In the genomic region with DNA sequence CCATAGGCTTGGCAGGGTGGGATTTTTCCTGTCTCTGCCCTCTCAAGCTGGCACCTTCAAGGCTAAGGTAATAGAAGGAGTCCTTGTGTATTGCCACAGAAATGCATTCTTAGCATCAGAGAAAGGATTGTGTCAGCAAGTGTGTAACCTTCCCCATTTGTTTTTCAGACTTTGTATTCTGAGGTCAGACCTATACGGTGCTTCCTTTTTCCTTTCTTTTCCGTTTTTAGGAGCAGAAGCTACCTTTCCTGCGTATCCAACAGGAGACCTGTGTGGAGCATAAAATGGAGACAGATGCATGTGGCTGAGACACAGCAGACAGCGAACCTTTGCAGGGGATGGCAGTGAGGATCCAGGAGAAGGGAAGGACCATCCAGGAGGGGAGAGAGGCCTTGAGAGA, we compare ENCODE assay signal across 1 cellular context.
TF ChIP-seq lines count a peak whose summit lies in the region.

No MANE protein-coding gene starts in this region.

TF ChIP-seq in K562, 482 proteins besides CTCF, POLR2A, EP300 and RAD21 (continued from another document and continues in another):
- TF ChIP-seq, protein P1, sequence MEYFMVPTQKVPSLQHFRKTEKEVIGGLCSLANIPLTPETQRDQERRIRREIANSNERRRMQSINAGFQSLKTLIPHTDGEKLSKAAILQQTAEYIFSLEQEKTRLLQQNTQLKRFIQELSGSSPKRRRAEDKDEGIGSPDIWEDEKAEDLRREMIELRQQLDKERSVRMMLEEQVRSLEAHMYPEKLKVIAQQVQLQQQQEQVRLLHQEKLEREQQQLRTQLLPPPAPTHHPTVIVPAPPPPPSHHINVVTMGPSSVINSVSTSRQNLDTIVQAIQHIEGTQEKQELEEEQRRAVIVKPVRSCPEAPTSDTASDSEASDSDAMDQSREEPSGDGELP (CRISPR knock-in tag; IDR thresholded peaks at IDR 0.05; ENCODE audit: borderline replicate concordance): no peak
- TF ChIP-seq U2AF1 (optimal IDR thresholded peaks at IDR 0.05; ENCODE audit: low read depth, low read length): no peak
- no peak for TF ChIP-seq PTRF (tag; IDR thresholded peaks at IDR 0.05)
- TF ChIP-seq YY1 (IDR thresholded peaks at IDR 0.05; ENCODE audit: borderline replicate concordance in 1 of 3, control insufficient read depth in 1 of 3, extremely low read depth in 1 of 3, insufficient read depth in 3 of 3, insufficient read length in 1 of 3, insufficient replicate concordance in 2 of 3, low read depth in 1 of 3, low read length in 2 of 3): no peak
- TF ChIP-seq MIER1 (IDR thresholded peaks at IDR 0.05; ENCODE audit: low read depth): no peak
- peak; percentile 84; the same call in 1 of the 2 replicates for TF ChIP-seq DMBX1 (CRISPR knock-in tag; IDR thresholded peaks at IDR 0.05; ENCODE audit: borderline replicate concordance)
- TF ChIP-seq KDM5B (IDR thresholded peaks at IDR 0.05; ENCODE audit: insufficient replicate concordance, low read depth, low read length): no peak
- no peak for TF ChIP-seq NCOR1 (IDR thresholded peaks at IDR 0.05)
- TF ChIP-seq MBD2 (IDR thresholded peaks at IDR 0.05; ENCODE audit: borderline replicate concordance, low read depth): no peak
- TF ChIP-seq ZNF23 (CRISPR knock-in tag; IDR thresholded peaks at IDR 0.05): 0 out of 2 replicates have a peak, but pooled peaks have one; percentile 47
- no peak for TF ChIP-seq FOXA3 (CRISPR knock-in tag; conservative IDR thresholded peaks at IDR 0.05 in 1 of 2, IDR thresholded peaks at IDR 0.05 in 1 of 2)
- TF ChIP-seq, protein P2, sequence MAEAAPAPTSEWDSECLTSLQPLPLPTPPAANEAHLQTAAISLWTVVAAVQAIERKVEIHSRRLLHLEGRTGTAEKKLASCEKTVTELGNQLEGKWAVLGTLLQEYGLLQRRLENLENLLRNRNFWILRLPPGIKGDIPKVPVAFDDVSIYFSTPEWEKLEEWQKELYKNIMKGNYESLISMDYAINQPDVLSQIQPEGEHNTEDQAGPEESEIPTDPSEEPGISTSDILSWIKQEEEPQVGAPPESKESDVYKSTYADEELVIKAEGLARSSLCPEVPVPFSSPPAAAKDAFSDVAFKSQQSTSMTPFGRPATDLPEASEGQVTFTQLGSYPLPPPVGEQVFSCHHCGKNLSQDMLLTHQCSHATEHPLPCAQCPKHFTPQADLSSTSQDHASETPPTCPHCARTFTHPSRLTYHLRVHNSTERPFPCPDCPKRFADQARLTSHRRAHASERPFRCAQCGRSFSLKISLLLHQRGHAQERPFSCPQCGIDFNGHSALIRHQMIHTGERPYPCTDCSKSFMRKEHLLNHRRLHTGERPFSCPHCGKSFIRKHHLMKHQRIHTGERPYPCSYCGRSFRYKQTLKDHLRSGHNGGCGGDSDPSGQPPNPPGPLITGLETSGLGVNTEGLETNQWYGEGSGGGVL (CRISPR knock-in tag; IDR thresholded peaks at IDR 0.05): no peak; the same call in 1 of the 2 replicates
- TF ChIP-seq ZNF551 (CRISPR knock-in tag; IDR thresholded peaks at IDR 0.05): no peak
- 0 out of 2 replicates have a peak, but pooled peaks have one; percentile 46 for TF ChIP-seq TCFL5 (CRISPR knock-in tag; conservative IDR thresholded peaks at IDR 0.05)
- peak; percentile 35 for TF ChIP-seq CXXC5 (CRISPR knock-in tag; IDR thresholded peaks at IDR 0.05)
- peak; percentile 47; the same call in 1 of the 2 replicates for TF ChIP-seq NFRKB (IDR thresholded peaks at IDR 0.05; ENCODE audit: low read depth)
- TF ChIP-seq, protein P3, sequence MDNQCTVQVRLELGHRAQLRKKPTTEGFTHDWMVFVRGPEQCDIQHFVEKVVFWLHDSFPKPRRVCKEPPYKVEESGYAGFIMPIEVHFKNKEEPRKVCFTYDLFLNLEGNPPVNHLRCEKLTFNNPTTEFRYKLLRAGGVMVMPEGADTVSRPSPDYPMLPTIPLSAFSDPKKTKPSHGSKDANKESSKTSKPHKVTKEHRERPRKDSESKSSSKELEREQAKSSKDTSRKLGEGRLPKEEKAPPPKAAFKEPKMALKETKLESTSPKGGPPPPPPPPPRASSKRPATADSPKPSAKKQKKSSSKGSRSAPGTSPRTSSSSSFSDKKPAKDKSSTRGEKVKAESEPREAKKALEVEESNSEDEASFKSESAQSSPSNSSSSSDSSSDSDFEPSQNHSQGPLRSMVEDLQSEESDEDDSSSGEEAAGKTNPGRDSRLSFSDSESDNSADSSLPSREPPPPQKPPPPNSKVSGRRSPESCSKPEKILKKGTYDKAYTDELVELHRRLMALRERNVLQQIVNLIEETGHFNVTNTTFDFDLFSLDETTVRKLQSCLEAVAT (IDR thresholded peaks at IDR 0.05): no peak
- no peak for TF ChIP-seq NR4A1 (CRISPR knock-in tag; IDR thresholded peaks at IDR 0.05)
- TF ChIP-seq NR4A1 (tag; IDR thresholded peaks at IDR 0.05): peak; percentile 77
- TF ChIP-seq, protein P4, sequence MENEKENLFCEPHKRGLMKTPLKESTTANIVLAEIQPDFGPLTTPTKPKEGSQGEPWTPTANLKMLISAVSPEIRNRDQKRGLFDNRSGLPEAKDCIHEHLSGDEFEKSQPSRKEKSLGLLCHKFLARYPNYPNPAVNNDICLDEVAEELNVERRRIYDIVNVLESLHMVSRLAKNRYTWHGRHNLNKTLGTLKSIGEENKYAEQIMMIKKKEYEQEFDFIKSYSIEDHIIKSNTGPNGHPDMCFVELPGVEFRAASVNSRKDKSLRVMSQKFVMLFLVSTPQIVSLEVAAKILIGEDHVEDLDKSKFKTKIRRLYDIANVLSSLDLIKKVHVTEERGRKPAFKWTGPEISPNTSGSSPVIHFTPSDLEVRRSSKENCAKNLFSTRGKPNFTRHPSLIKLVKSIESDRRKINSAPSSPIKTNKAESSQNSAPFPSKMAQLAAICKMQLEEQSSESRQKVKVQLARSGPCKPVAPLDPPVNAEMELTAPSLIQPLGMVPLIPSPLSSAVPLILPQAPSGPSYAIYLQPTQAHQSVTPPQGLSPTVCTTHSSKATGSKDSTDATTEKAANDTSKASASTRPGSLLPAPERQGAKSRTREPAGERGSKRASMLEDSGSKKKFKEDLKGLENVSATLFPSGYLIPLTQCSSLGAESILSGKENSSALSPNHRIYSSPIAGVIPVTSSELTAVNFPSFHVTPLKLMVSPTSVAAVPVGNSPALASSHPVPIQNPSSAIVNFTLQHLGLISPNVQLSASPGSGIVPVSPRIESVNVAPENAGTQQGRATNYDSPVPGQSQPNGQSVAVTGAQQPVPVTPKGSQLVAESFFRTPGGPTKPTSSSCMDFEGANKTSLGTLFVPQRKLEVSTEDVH (IDR thresholded peaks at IDR 0.05; ENCODE audit: low read depth, partially characterized antibody): no peak
- TF ChIP-seq TEAD1 (CRISPR knock-in tag; IDR thresholded peaks at IDR 0.05): peak in 1 of 2 experiments; percentile 48; a peak in 1 of 4 replicates
- TF ChIP-seq, protein P5, sequence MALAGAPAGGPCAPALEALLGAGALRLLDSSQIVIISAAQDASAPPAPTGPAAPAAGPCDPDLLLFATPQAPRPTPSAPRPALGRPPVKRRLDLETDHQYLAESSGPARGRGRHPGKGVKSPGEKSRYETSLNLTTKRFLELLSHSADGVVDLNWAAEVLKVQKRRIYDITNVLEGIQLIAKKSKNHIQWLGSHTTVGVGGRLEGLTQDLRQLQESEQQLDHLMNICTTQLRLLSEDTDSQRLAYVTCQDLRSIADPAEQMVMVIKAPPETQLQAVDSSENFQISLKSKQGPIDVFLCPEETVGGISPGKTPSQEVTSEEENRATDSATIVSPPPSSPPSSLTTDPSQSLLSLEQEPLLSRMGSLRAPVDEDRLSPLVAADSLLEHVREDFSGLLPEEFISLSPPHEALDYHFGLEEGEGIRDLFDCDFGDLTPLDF (CRISPR knock-in tag; IDR thresholded peaks at IDR 0.05): no peak
- TF ChIP-seq, protein P6, sequence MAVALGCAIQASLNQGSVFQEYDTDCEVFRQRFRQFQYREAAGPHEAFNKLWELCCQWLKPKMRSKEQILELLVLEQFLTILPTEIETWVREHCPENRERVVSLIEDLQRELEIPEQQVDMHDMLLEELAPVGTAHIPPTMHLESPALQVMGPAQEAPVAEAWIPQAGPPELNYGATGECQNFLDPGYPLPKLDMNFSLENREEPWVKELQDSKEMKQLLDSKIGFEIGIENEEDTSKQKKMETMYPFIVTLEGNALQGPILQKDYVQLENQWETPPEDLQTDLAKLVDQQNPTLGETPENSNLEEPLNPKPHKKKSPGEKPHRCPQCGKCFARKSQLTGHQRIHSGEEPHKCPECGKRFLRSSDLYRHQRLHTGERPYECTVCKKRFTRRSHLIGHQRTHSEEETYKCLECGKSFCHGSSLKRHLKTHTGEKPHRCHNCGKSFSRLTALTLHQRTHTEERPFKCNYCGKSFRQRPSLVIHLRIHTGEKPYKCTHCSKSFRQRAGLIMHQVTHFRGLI (CRISPR knock-in tag; IDR thresholded peaks at IDR 0.05): peak; percentile 35; the same call in 1 of the 2 replicates
- no peak for TF ChIP-seq TEAD4 (IDR thresholded peaks at IDR 0.05; ENCODE audit: low read length)
- no peak for TF ChIP-seq TEAD4 (CRISPR knock-in tag; IDR thresholded peaks at IDR 0.05; ENCODE audit: borderline replicate concordance)
- TF ChIP-seq, protein P7, sequence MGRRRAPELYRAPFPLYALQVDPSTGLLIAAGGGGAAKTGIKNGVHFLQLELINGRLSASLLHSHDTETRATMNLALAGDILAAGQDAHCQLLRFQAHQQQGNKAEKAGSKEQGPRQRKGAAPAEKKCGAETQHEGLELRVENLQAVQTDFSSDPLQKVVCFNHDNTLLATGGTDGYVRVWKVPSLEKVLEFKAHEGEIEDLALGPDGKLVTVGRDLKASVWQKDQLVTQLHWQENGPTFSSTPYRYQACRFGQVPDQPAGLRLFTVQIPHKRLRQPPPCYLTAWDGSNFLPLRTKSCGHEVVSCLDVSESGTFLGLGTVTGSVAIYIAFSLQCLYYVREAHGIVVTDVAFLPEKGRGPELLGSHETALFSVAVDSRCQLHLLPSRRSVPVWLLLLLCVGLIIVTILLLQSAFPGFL (CRISPR knock-in tag; IDR thresholded peaks at IDR 0.05): no peak
- no peak for TF ChIP-seq NCOA1 (IDR thresholded peaks at IDR 0.05; ENCODE audit: low read depth)
- TF ChIP-seq FOXM1 (IDR thresholded peaks at IDR 0.05; ENCODE audit: low read depth): no peak
- TF ChIP-seq FOXM1 (CRISPR knock-in tag; IDR thresholded peaks at IDR 0.05; ENCODE audit: low read depth): no peak
- TF ChIP-seq ZNF696 (CRISPR knock-in tag; conservative IDR thresholded peaks at IDR 0.05): no peak
- peak; percentile 38; the same call in 1 of the 2 replicates for TF ChIP-seq MECOM (CRISPR knock-in tag; IDR thresholded peaks at IDR 0.05)
- TF ChIP-seq, protein P8, sequence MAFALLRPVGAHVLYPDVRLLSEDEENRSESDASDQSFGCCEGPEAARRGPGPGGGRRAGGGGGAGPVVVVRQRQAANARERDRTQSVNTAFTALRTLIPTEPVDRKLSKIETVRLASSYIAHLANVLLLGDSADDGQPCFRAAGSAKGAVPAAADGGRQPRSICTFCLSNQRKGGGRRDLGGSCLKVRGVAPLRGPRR (CRISPR knock-in tag; IDR thresholded peaks at IDR 0.05): peak; percentile 79
- TF ChIP-seq HNRNPK (IDR thresholded peaks at IDR 0.05; ENCODE audit: low read depth, low read length, poor library complexity, severe bottlenecking): no peak
- TF ChIP-seq THRAP3 (IDR thresholded peaks at IDR 0.05; ENCODE audit: borderline replicate concordance): no peak
- peak; percentile 56; the same call in 1 of the 2 replicates for TF ChIP-seq MEF2D (tag; conservative IDR thresholded peaks at IDR 0.05; ENCODE audit: low read depth)
- TF ChIP-seq ZNF143 (CRISPR knock-in tag; IDR thresholded peaks at IDR 0.05): no peak
- TF ChIP-seq SMARCA5 (IDR thresholded peaks at IDR 0.05): no peak
- no peak for TF ChIP-seq GATAD2B (IDR thresholded peaks at IDR 0.05; ENCODE audit: borderline replicate concordance)
- TF ChIP-seq IFI16 (CRISPR knock-in tag; IDR thresholded peaks at IDR 0.05): peak; percentile 79; the same call in 1 of the 2 replicates
